22 cellular contexts compared by ENCODE assay signal in genomic region chr12:40122842-40123241, GRCh38.
"Had no signal": no experiment of that assay in that cellular context is flagged by ENCODE, and none has a peak within 500 bp of the region (broad histone marks: within the 10 kb centered on the region; RNA-seq: fewer than 3 reads in every experiment).

No MANE protein-coding gene starts in this region.

- DNase-seq: dermis blood vessel endothelial cell; dorsolateral prefrontal cortex; effector CD4-positive, alpha-beta T cell; effector memory CD4-positive, alpha-beta T cell; foreskin keratinocyte; glutamatergic neuron; head of caudate nucleus; heart right ventricle; hippocampal formation; left cardiac atrium; left lung; left ventricle myocardium superior; lower lobe of right lung; mucosa of descending colon; naive B cell had no signal

- H3K4me3 ChIP-seq: coronary artery, dorsolateral prefrontal cortex, esophagus muscularis mucosa, gastroesophageal sphincter, heart right ventricle, left lung, lower lobe of right lung, mucosa of descending colon had no signal

- H3K27me3 ChIP-seq: dorsolateral prefrontal cortex, esophagus muscularis mucosa, foreskin keratinocyte, gastroesophageal sphincter, left lung had no signal

- H3K27ac ChIP-seq: coronary artery, dorsolateral prefrontal cortex, esophagus muscularis mucosa, foreskin keratinocyte, gastroesophageal sphincter, heart right ventricle, left lung, lower lobe of right lung had no signal

- ATAC-seq: foreskin keratinocyte, gastroesophageal sphincter, heart right ventricle, left cardiac atrium, left lung, left ventricle myocardium superior, lower lobe of right lung, mucosa of descending colon had no signal

- H3K4me1 ChIP-seq: esophagus muscularis mucosa, gastroesophageal sphincter, heart right ventricle, left lung, lower lobe of right lung had no signal

- H3K36me3 ChIP-seq: esophagus muscularis mucosa, gastroesophageal sphincter, heart right ventricle, left lung, lower lobe of right lung had no signal

- H3K9me3 ChIP-seq: esophagus muscularis mucosa, gastroesophageal sphincter, heart right ventricle, left lung, lower lobe of right lung, mucosa of descending colon had no signal

- FAIRE-seq: colon, endothelial cell of umbilical vein, frontal cortex, keratinocyte had no signal
